In the genomic region with DNA sequence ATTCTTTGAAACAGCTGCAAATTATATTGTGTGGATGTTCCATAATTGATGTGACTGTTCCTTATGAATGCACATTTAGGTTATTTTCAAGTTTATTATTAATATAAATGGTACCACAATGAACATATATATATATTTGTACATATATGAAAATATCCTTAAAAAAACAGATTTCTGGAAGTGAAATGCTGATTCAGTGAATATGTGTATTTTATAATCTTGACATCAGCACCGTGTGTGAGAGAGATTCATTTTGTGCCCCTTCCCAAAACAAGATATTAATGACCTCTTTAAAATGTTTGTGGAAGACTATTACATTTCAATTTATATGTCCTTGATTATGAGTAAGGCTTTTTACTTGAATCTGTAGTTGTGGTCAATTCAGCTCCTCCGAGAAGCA, we compare ENCODE assay signal across 39 cellular contexts.
"Had no signal": no experiment of that assay in that cellular context is flagged by ENCODE, and none has a peak within 500 bp of the region (broad histone marks: within the 10 kb centered on the region; RNA-seq: fewer than 3 reads in every experiment).

No MANE protein-coding gene starts in this region.

- H3K4me3 ChIP-seq: adrenal gland, ascending aorta, body of pancreas, breast epithelium, cardiac muscle cell had no signal

- H3K9me3 ChIP-seq: adrenal gland, ascending aorta, body of pancreas, breast epithelium had no signal

- H3K4me1 ChIP-seq: adrenal gland, ascending aorta, body of pancreas, breast epithelium had no signal

- H3K36me3 ChIP-seq: adrenal gland, ascending aorta, brain microvascular endothelial cell, breast epithelium, cardiac muscle cell had no signal

- H3K36me3 Mint-ChIP-seq: activated naive CD4-positive, alpha-beta T cell treated with anti-CD3 and anti-CD28 coated beads, Interleukin-2, amount 10 ng/mL, durations not matched to agents 7 days and 5 days; activated naive CD4-positive, alpha-beta T cell treated with anti-CD3 and anti-CD28 coated beads, Interleukin-2, amount 50 U/mL, for 24 hours; activated naive CD4-positive, alpha-beta T cell treated with anti-CD3 and anti-CD28 coated beads, Interleukin-2, amount 50 U/mL, for 72 hours; activated naive CD8-positive, alpha-beta T cell; activated naive CD8-positive, alpha-beta T cell treated with anti-CD3 and anti-CD28 coated beads for 36 hours; activated naive CD8-positive, alpha-beta T cell treated with anti-CD3 and anti-CD28 coated beads, Interleukin-2, amount 10 ng/mL, durations not matched to agents 7 days and 5 days; brain had no signal

- FAIRE-seq: astrocyte had no signal

- H3K27ac Mint-ChIP-seq: activated naive CD4-positive, alpha-beta T cell treated with anti-CD3 and anti-CD28 coated beads for 36 hours; activated naive CD4-positive, alpha-beta T cell treated with anti-CD3 and anti-CD28 coated beads, Interleukin-2, amount 10 ng/mL, durations not matched to agents 7 days and 5 days; activated naive CD4-positive, alpha-beta T cell treated with anti-CD3 and anti-CD28 coated beads, Interleukin-2, amount 50 U/mL, for 24 hours; activated naive CD4-positive, alpha-beta T cell treated with anti-CD3 and anti-CD28 coated beads, Interleukin-2, amount 50 U/mL, for 72 hours; activated naive CD8-positive, alpha-beta T cell; activated naive CD8-positive, alpha-beta T cell treated with anti-CD3 and anti-CD28 coated beads for 36 hours; activated naive CD8-positive, alpha-beta T cell treated with anti-CD3 and anti-CD28 coated beads, Interleukin-2, amount 10 ng/mL, durations not matched to agents 7 days and 5 days; activated naive CD8-positive, alpha-beta T cell treated with anti-CD3 and anti-CD28 coated beads, Interleukin-2, amount 50 U/mL, for 24 hours; activated T-cell treated with anti-CD3 and anti-CD28 coated beads, Interleukin-2, amount 50 U/mL, for 24 hours; activated T-cell treated with anti-CD3 and anti-CD28 coated beads, Interleukin-2, amount 50 U/mL, for 72 hours; activated T-helper 1 cell treated with anti-CD3 and anti-CD28 coated beads, Interleukin-12 subunit alpha, Interleukin-12 subunit beta, Interleukin-2, Interleukin-4 antibody, amounts not matched to agents 30 ng/mL and 10 ng/mL and 1 ng/mL, durations not matched to agents 14 hours and 24 hours and 36 hours; activated T-helper 17 cell treated with anti-CD3 and anti-CD28 coated beads, Interleukin-2, amount 50 U/mL, for 72 hours; activated T-helper 2 cell treated with anti-CD3 and anti-CD28 coated beads, Interferon-gamma antibody, Interleukin-2, Interleukin-4, amounts not matched to agents 10 μg/mL and 5 μg/mL and 100 μg/mL, durations not matched to agents 14 hours and 24 hours and 36 hours; brain had no signal

- H3K9me3 Mint-ChIP-seq: activated naive CD4-positive, alpha-beta T cell treated with anti-CD3 and anti-CD28 coated beads for 36 hours; activated naive CD4-positive, alpha-beta T cell treated with anti-CD3 and anti-CD28 coated beads, Interleukin-2, amount 10 ng/mL, durations not matched to agents 7 days and 5 days; activated naive CD4-positive, alpha-beta T cell treated with anti-CD3 and anti-CD28 coated beads, Interleukin-2, amount 50 U/mL, for 24 hours; activated naive CD4-positive, alpha-beta T cell treated with anti-CD3 and anti-CD28 coated beads, Interleukin-2, amount 50 U/mL, for 72 hours; activated naive CD8-positive, alpha-beta T cell treated with anti-CD3 and anti-CD28 coated beads for 36 hours; activated naive CD8-positive, alpha-beta T cell treated with anti-CD3 and anti-CD28 coated beads, Interleukin-2, amount 10 ng/mL, durations not matched to agents 7 days and 5 days; activated naive CD8-positive, alpha-beta T cell treated with anti-CD3 and anti-CD28 coated beads, Interleukin-2, amount 50 U/mL, for 24 hours; activated T-cell treated with anti-CD3 and anti-CD28 coated beads, Interleukin-2, amount 50 U/mL, for 24 hours; activated T-cell treated with anti-CD3 and anti-CD28 coated beads, Interleukin-2, amount 50 U/mL, for 4 hours; activated T-helper 1 cell treated with anti-CD3 and anti-CD28 coated beads, Interleukin-12 subunit alpha, Interleukin-12 subunit beta, Interleukin-2, Interleukin-4 antibody, amounts not matched to agents 30 ng/mL and 10 ng/mL and 1 ng/mL, durations not matched to agents 14 hours and 24 hours and 36 hours; activated T-helper 17 cell treated with anti-CD3 and anti-CD28 coated beads, Interleukin-2, amount 50 U/mL, for 72 hours; activated T-helper 2 cell treated with anti-CD3 and anti-CD28 coated beads, Interferon-gamma antibody, Interleukin-2, Interleukin-4, amounts not matched to agents 10 μg/mL and 5 μg/mL and 100 μg/mL, durations not matched to agents 14 hours and 24 hours and 36 hours had no signal

- H3K4me1 Mint-ChIP-seq: activated naive CD4-positive, alpha-beta T cell treated with anti-CD3 and anti-CD28 coated beads, Interleukin-2, amount 10 ng/mL, durations not matched to agents 7 days and 5 days; activated naive CD4-positive, alpha-beta T cell treated with anti-CD3 and anti-CD28 coated beads, Interleukin-2, amount 50 U/mL, for 24 hours; activated naive CD8-positive, alpha-beta T cell treated with anti-CD3 and anti-CD28 coated beads for 36 hours; activated naive CD8-positive, alpha-beta T cell treated with anti-CD3 and anti-CD28 coated beads, Interleukin-2, amount 10 ng/mL, durations not matched to agents 7 days and 5 days; activated naive CD8-positive, alpha-beta T cell treated with anti-CD3 and anti-CD28 coated beads, Interleukin-2, amount 50 U/mL, for 24 hours; activated T-helper 17 cell treated with anti-CD3 and anti-CD28 coated beads, Interleukin-2, amount 50 U/mL, for 72 hours; brain; central memory CD8-positive, alpha-beta T cell had no signal

- H3K27ac ChIP-seq: adrenal gland, ascending aorta, body of pancreas, brain microvascular endothelial cell, breast epithelium, cardiac muscle cell had no signal

- H3K27me3 Mint-ChIP-seq: activated naive CD4-positive, alpha-beta T cell treated with anti-CD3 and anti-CD28 coated beads, Interleukin-2, amount 10 ng/mL, durations not matched to agents 7 days and 5 days; activated naive CD8-positive, alpha-beta T cell treated with anti-CD3 and anti-CD28 coated beads, Interleukin-2, amount 10 ng/mL, durations not matched to agents 7 days and 5 days; activated T-helper 17 cell treated with anti-CD3 and anti-CD28 coated beads, Interleukin-2, amount 50 U/mL, for 72 hours had no signal

- H3K4me3 Mint-ChIP-seq: activated naive CD4-positive, alpha-beta T cell treated with anti-CD3 and anti-CD28 coated beads for 36 hours; activated naive CD4-positive, alpha-beta T cell treated with anti-CD3 and anti-CD28 coated beads, Interleukin-2, amount 10 ng/mL, durations not matched to agents 7 days and 5 days; activated naive CD4-positive, alpha-beta T cell treated with anti-CD3 and anti-CD28 coated beads, Interleukin-2, amount 50 U/mL, for 24 hours; activated naive CD8-positive, alpha-beta T cell; activated naive CD8-positive, alpha-beta T cell treated with anti-CD3 and anti-CD28 coated beads for 36 hours; activated naive CD8-positive, alpha-beta T cell treated with anti-CD3 and anti-CD28 coated beads, Interleukin-2, amount 10 ng/mL, durations not matched to agents 7 days and 5 days; activated naive CD8-positive, alpha-beta T cell treated with anti-CD3 and anti-CD28 coated beads, Interleukin-2, amount 50 U/mL, for 24 hours; activated T-cell treated with anti-CD3 and anti-CD28 coated beads, Interleukin-2, amount 50 U/mL, for 24 hours; activated T-cell treated with anti-CD3 and anti-CD28 coated beads, Interleukin-2, amount 50 U/mL, for 4 hours; activated T-cell treated with anti-CD3 and anti-CD28 coated beads, Interleukin-2, amount 50 U/mL, for 72 hours; activated T-helper 1 cell treated with anti-CD3 and anti-CD28 coated beads, Interleukin-12 subunit alpha, Interleukin-12 subunit beta, Interleukin-2, Interleukin-4 antibody, amounts not matched to agents 30 ng/mL and 10 ng/mL and 1 ng/mL, durations not matched to agents 14 hours and 24 hours and 36 hours; activated T-helper 17 cell treated with anti-CD3 and anti-CD28 coated beads, Interleukin-2, amount 50 U/mL, for 72 hours; brain; central memory CD8-positive, alpha-beta T cell had no signal

- ATAC-seq: activated naive CD4-positive, alpha-beta T cell treated with anti-CD3 and anti-CD28 coated beads, Interleukin-2, amount 50 U/mL, for 72 hours; activated naive CD8-positive, alpha-beta T cell treated with anti-CD3 and anti-CD28 coated beads, Interleukin-2, amount 50 U/mL, for 24 hours; activated T-cell treated with anti-CD3 and anti-CD28 coated beads, Interleukin-2, amount 50 U/mL, for 4 hours; activated T-cell treated with anti-CD3 and anti-CD28 coated beads, Interleukin-2, amount 50 U/mL, for 72 hours; activated T-helper 17 cell treated with anti-CD3 and anti-CD28 coated beads, Interleukin-2, amount 50 U/mL, for 72 hours; body of pancreas had no signal

- DNase-seq: activated effector memory CD4-positive, alpha-beta T cell treated with anti-CD3 and anti-CD28 coated beads, Interleukin-2, amount 50 U/mL, for 16 hours; activated effector memory CD4-positive, alpha-beta T cell treated with Interleukin-2 at 50 U/mL for 16 hours; activated gamma-delta T cell; activated gamma-delta T cell treated with Interleukin-2 at 50 U/mL for 16 hours; activated naive CD4-positive, alpha-beta T cell; activated naive CD4-positive, alpha-beta T cell treated with anti-CD3 and anti-CD28 coated beads for 36 hours; activated naive CD4-positive, alpha-beta T cell treated with anti-CD3 and anti-CD28 coated beads, Interleukin-2, amount 10 ng/mL, durations not matched to agents 7 days and 5 days; activated naive CD4-positive, alpha-beta T cell treated with anti-CD3 and anti-CD28 coated beads, Interleukin-2, amount 50 U/mL, for 16 hours; activated naive CD4-positive, alpha-beta T cell treated with Interleukin-2 at 50 U/mL for 16 hours; activated naive CD8-positive, alpha-beta T cell treated with anti-CD3 and anti-CD28 coated beads for 36 hours; activated naive CD8-positive, alpha-beta T cell treated with anti-CD3 and anti-CD28 coated beads, Interleukin-2, amount 10 ng/mL, durations not matched to agents 7 days and 5 days; activated naive CD8-positive, alpha-beta T cell treated with anti-CD3 and anti-CD28 coated beads, Interleukin-2, amount 50 U/mL, for 24 hours; activated T-cell treated with anti-CD3 and anti-CD28 coated beads, Interleukin-2, amount 50 U/mL, for 1 hour; activated T-cell treated with anti-CD3 and anti-CD28 coated beads, Interleukin-2, amount 50 U/mL, for 24 hours; activated T-cell treated with anti-CD3 and anti-CD28 coated beads, Interleukin-2, amount 50 U/mL, for 4 hours; activated T-cell treated with anti-CD3 and anti-CD28 coated beads, Interleukin-2, amount 50 U/mL, for 48 hours; activated T-cell treated with anti-CD3 and anti-CD28 coated beads, Interleukin-2, amount 50 U/mL, for 72 hours; adrenal gland; amniotic stem cell; amygdala; anterior cingulate cortex; aorta; body of pancreas; brain microvascular endothelial cell; caudate nucleus; central memory CD4-positive, alpha-beta T cell; cerebellar nuclear complex had no signal

- H3K27me3 ChIP-seq: adrenal gland, ascending aorta, body of pancreas, brain microvascular endothelial cell, breast epithelium, cardiac muscle cell had no signal
